In the genomic region with DNA sequence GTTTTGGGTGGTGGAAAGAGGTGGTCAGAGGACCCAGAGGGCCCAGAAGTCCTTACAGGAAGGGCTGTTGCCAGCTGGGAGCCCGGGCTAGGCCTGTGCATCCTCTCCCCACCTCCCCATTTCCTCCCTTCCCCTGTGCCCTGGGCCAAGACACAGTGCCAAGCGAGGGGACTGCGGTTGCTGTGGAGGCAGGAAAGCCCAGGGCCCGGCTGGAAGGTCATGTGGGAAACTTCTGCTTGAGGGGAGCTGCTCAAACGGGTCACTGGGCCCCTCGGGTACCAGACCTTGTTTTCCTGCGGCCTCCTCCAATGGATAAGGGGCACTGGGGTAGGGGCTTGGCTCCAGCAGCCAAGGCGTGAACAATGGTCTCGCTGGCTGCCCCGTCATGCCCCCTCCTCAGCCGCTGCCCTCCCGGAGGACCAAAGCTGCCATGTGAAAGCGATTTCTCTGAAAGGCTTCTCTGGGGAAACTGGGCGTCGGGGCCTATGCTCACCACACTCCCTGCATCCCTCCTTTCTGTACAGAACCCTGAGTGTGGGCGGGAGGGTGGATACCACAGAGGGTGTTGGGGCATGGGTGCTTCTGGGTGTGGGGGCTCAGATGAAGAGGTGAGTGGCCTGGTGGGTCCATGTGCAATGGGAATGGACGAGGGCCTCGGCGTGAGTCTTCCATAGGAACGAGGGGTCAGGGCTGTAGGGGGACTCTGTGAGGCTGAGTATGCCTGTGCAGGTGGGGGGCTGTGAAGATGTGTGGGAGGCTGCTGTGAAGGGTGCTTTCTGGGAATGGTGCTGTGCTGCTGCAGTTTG, we compare ENCODE assay signal across 10 cellular contexts.
"Had no signal": no experiment of that assay in that cellular context is flagged by ENCODE, and none has a peak within 500 bp of the region (broad histone marks: within the 10 kb centered on the region; RNA-seq: fewer than 3 reads in every experiment).

No MANE protein-coding gene starts in this region.

- H3K36me3 Mint-ChIP-seq: immature natural killer cell had no signal

- H3K4me1 ChIP-seq: SJSA1 had no signal

- H3K9me3 ChIP-seq: right atrium auricular region, SJSA1, stomach had no signal

- H3K9me3 Mint-ChIP-seq: dendritic cell treated with granulocyte-macrophage colony-stimulating factor and Interleukin-4, amounts not matched to agents 40 ng/mL and 50 ng/mL, for 4 days; immature natural killer cell had no signal

- H3K4me3 Mint-ChIP-seq: dendritic cell treated with granulocyte-macrophage colony-stimulating factor and Interleukin-4, amounts not matched to agents 40 ng/mL and 50 ng/mL, for 4 days; immature natural killer cell had no signal

- H3K27ac Mint-ChIP-seq: dendritic cell treated with granulocyte-macrophage colony-stimulating factor and Interleukin-4, amounts not matched to agents 40 ng/mL and 50 ng/mL, for 4 days; immature natural killer cell had no signal

- DNase-seq: activated CD4-positive, CD25-positive, alpha-beta regulatory T cell treated with anti-CD3 and anti-CD28 coated beads, Interleukin-2, amount 50 U/mL, for 72 hours; activated T-cell treated with anti-CD3 and anti-CD28 coated beads, Interleukin-2, amount 50 U/mL, for 1 hour; effector memory CD4-positive, alpha-beta T cell; foreskin melanocyte; immature natural killer cell; stomach had no signal

- H3K27me3 Mint-ChIP-seq: dendritic cell treated with granulocyte-macrophage colony-stimulating factor and Interleukin-4, amounts not matched to agents 40 ng/mL and 50 ng/mL, for 4 days had no signal

- H3K27me3 ChIP-seq: right atrium auricular region, SJSA1 had no signal

- H3K27ac ChIP-seq: epithelial cell of prostate, right atrium auricular region, SJSA1, stomach had no signal

- H3K4me3 ChIP-seq: right atrium auricular region, SJSA1, stomach had no signal

- H3K4me1 Mint-ChIP-seq: immature natural killer cell had no signal

- H3K36me3 ChIP-seq: right atrium auricular region, SJSA1, stomach had no signal
